Comparison of ENCODE assay signal across 19 cellular contexts in the genomic region with DNA sequence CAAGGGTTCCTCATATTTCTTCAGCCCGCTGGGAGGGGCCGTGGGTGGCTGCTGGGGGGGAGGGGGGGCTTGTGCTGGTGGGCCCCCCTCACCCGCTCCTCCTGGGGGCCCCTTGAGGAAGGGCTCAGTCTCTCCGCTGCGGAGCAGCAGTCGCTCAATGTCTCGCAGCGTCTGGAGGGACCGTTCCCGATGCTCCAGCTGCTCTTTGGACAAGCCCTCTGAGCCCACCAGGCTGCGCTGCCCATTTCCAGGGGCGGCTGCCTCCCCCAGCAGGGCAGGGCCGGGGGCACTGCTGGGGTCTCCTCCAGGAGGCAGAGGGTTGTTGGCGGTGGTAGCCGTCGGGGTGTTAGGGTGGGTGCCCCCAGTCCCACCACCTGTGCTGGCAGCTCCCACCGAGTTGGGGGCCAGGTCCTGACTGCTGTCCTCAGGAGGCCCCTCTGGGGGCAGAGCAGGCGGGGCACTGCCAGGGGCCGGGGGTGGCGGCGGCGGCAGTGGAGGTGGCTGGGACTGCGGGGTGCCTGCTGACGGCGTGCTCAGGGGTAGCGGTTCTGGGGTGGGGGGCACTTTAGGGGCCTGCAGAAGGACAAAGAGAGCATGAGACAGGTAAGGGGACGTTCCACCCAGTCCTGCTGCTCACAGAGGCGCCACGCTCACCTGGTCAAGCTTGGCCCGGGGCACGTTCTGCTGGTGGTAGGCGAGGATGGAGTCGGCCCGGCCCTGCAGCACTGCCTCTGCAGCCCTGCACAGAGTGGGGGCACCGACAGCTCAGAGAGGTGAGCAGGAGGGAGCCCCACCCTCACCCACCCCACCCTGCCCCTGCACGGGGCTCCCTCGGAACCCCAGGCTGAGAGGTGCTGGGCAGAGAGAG. TPM values are rescaled to one million over a fixed set of nuclear protein-coding genes. Genes with fewer than 3 reads are reported as not detected.
"Had no signal": no experiment of that assay in that cellular context is flagged by ENCODE, and none has a peak within 500 bp of the region (broad histone marks: within the 10 kb centered on the region; RNA-seq: fewer than 3 reads in every experiment).

No MANE protein-coding gene starts in this region.

- H3K27me3 ChIP-seq: heart left ventricle, stomach had no signal

- H3K27ac Mint-ChIP-seq: T-helper 17 cell had no signal

- ATAC-seq: heart left ventricle, T-helper 17 cell had no signal

- H3K27ac ChIP-seq: epithelial cell of prostate, heart left ventricle, parathyroid adenoma, stomach, WERI-Rb-1 had no signal

- H3K9me3 Mint-ChIP-seq: activated naive CD4-positive, alpha-beta T cell treated with anti-CD3 and anti-CD28 coated beads, Interleukin-2, amount 50 U/mL, for 24 hours; activated T-cell treated with anti-CD3 and anti-CD28 coated beads, Interleukin-2, amount 50 U/mL, for 24 hours; naive B cell had no signal

- DNase-seq: activated CD4-positive, alpha-beta T cell treated with anti-CD3 and anti-CD28 coated beads, Interleukin-2, amount 50 U/mL, for 48 hours; activated T-cell treated with anti-CD3 and anti-CD28 coated beads, Interleukin-2, amount 50 U/mL, for 24 hours; amniotic stem cell; central memory CD4-positive, alpha-beta T cell; effector CD8-positive, alpha-beta T cell; immature natural killer cell; mammary epithelial cell; naive B cell; stomach; T-helper 17 cell; WERI-Rb-1 had no signal

- H3K27me3 Mint-ChIP-seq: activated naive CD4-positive, alpha-beta T cell treated with anti-CD3 and anti-CD28 coated beads, Interleukin-2, amount 50 U/mL, for 24 hours; activated T-cell treated with anti-CD3 and anti-CD28 coated beads, Interleukin-2, amount 50 U/mL, for 24 hours; naive B cell; T-helper 17 cell had no signal

- H3K4me3 ChIP-seq: heart left ventricle, skin epidermis, stomach had no signal

- H3K4me3 Mint-ChIP-seq: activated naive CD4-positive, alpha-beta T cell treated with anti-CD3 and anti-CD28 coated beads, Interleukin-2, amount 50 U/mL, for 24 hours; activated T-cell treated with anti-CD3 and anti-CD28 coated beads, Interleukin-2, amount 50 U/mL, for 24 hours; immature natural killer cell; T-helper 17 cell had no signal

- H3K9me3 ChIP-seq: heart left ventricle, stomach had no signal

- H3K36me3 ChIP-seq: WERI-Rb-1 had no signal

- H3K4me1 ChIP-seq: parathyroid adenoma had no signal

- H3K9ac ChIP-seq: parathyroid adenoma had no signal

RNA-seq across cellular contexts. Expression of a gene that starts 18.9 kb away (rescaled TPM):
- total RNA-seq: frontal cortex, mammary epithelial cell, urinary bladder had no signal

RNA-seq across cellular contexts. Expression of a gene that starts 53.5 kb away (rescaled TPM):
- total RNA-seq: frontal cortex, heart left ventricle, mononuclear cell, stomach, T-helper 17 cell had no signal
